ENCODE assay signal across 8 cellular contexts in genomic region chr14:81170104-81170828, GRCh38. TPM values are rescaled to one million over a fixed set of nuclear protein-coding genes. Genes with fewer than 3 reads are reported as not detected.
DNase-seq lines count a peak whose midpoint lies in the region; ATAC-seq and TF ChIP-seq lines count a peak whose summit lies in the region.

No MANE protein-coding gene starts in this region.

- peak; percentile 96 for ATAC-seq in GM21529 (IDR thresholded peaks at IDR 0.05; ENCODE audit: unreplicated experiment)

- H3K4me3 Mint-ChIP-seq in IgD-negative memory B cell = peak overlapping the region; percentile 88 to 98 (median 96)
- peak overlapping the region; percentile 87 for H3K4me3 Mint-ChIP-seq in activated T-cell treated with anti-CD3 and anti-CD28 coated beads, Interleukin-2, amount 50 U/mL, for 24 hours

- H3K27ac ChIP-seq in esophagus muscularis mucosa (replicated peaks in 1 of 4) (peak overlapping the region; percentile 90 to 93 (median 92)), muscle layer of duodenum (ENCODE audit: low read length) (peak overlapping the region; percentile 90)

- intact Hi-C loops in esophagus muscularis mucosa (cut with DNase I) = loop anchor here (2.0 to 5.0 kb wide), 2 partner anchors 47 to 173 kb away; no protein-coding TSS in a partner anchor

- H3K9me3 ChIP-seq in esophagus muscularis mucosa (no peaks in the 10 kb centered on the region), muscle layer of duodenum (ENCODE audit: control insufficient read depth in 1 of 2, low read length in 2 of 2) (no peaks in the 10 kb centered on the region)

- H3K4me1 Mint-ChIP-seq in IgD-negative memory B cell = peaks cover 36 to 49% (median 39%) of the 10 kb centered on the region in 3 donors
- H3K4me1 Mint-ChIP-seq in activated T-cell treated with anti-CD3 and anti-CD28 coated beads, Interleukin-2, amount 50 U/mL, for 24 hours (ENCODE audit: low read depth) = peaks cover 24% of the 10 kb centered on the region

- H3K36me3 ChIP-seq in esophagus muscularis mucosa (no peaks in the 10 kb centered on the region), muscle layer of duodenum (ENCODE audit: control insufficient read depth in 1 of 2, insufficient read depth in 2 of 2, low read length in 2 of 2) (no peaks in the 10 kb centered on the region)

- no peaks in the 10 kb centered on the region for H3K36me3 Mint-ChIP-seq in IgD-negative memory B cell
- peaks cover 4% of the 10 kb centered on the region for H3K36me3 Mint-ChIP-seq in activated T-cell treated with anti-CD3 and anti-CD28 coated beads, Interleukin-2, amount 50 U/mL, for 24 hours (ENCODE audit: low read depth)

- H3K4me3 ChIP-seq in esophagus muscularis mucosa (peak overlapping the region; percentile 70 to 83 (median 72)), muscle layer of duodenum (ENCODE audit: low read depth in 1 of 2, low read length in 2 of 2) (peak overlapping the region; percentile 76 to 83)

- no peaks in the 10 kb centered on the region for H3K27me3 Mint-ChIP-seq in IgD-negative memory B cell
- no peaks in the 10 kb centered on the region for H3K27me3 Mint-ChIP-seq in activated T-cell treated with anti-CD3 and anti-CD28 coated beads, Interleukin-2, amount 50 U/mL, for 24 hours

- TF ChIP-seq POLR2A in esophagus muscularis mucosa (IDR thresholded peaks at IDR 0.05; ENCODE audit: low read depth) = no peak

- H3K9me3 Mint-ChIP-seq in IgD-negative memory B cell = no peaks in the 10 kb centered on the region
- H3K9me3 Mint-ChIP-seq in activated T-cell treated with anti-CD3 and anti-CD28 coated beads, Interleukin-2, amount 50 U/mL, for 24 hours = no peaks in the 10 kb centered on the region

- peak; percentile 82 for DNase-seq in DMS53 (lab: John Stamatoyannopoulos, UW)
- DNase-seq in OCI-M1 (lab: John Stamatoyannopoulos, UW) = peak; percentile 91
- DNase-seq in activated T-cell treated with anti-CD3 and anti-CD28 coated beads, Interleukin-2, amount 50 U/mL, for 24 hours = peak; percentile 93
- peak; percentile 98 for DNase-seq in esophagus muscularis mucosa (ENCODE audit: extremely low spot score)
- DNase-seq in stimulated activated CD8-positive, alpha-beta memory T cell treated with anti-CD3 and anti-CD28 coated beads, Interleukin-7, amount 100 ng/mL, for 4 hours (ENCODE audit: low read depth in 2 of 2) = peak; percentile 80 to 85

- WGBS in esophagus muscularis mucosa = under 1% methylated on average over 22 of the region's 28 CpGs

- no peak for TF ChIP-seq EP300 in esophagus muscularis mucosa (IDR thresholded peaks at IDR 0.05)

- peak; percentile 76 to 88 (median 88) for TF ChIP-seq CTCF in esophagus muscularis mucosa (IDR thresholded peaks at IDR 0.05)

- peak overlapping the region; percentile 75 to 93 (median 89) for H3K27ac Mint-ChIP-seq in IgD-negative memory B cell
- peak overlapping the region; percentile 97 for H3K27ac Mint-ChIP-seq in activated T-cell treated with anti-CD3 and anti-CD28 coated beads, Interleukin-2, amount 50 U/mL, for 24 hours

- peaks cover 13 to 15% (median 15%) of the 10 kb centered on the region in 4 donors for H3K4me1 ChIP-seq in esophagus muscularis mucosa
- H3K4me1 ChIP-seq in muscle layer of duodenum (ENCODE audit: control insufficient read depth in 1 of 2, insufficient read depth in 2 of 2, low read length in 2 of 2) = peaks cover 0 to 12% of the 10 kb centered on the region in 2 donors

- H3K27me3 ChIP-seq in esophagus muscularis mucosa (no peaks in the 10 kb centered on the region), muscle layer of duodenum (ENCODE audit: low read depth, low read length) (no peaks in the 10 kb centered on the region)

RNA-seq across cellular contexts. Expression of gene GTF2A1, which starts 50.5 kb away (rescaled TPM):
- polyA plus RNA-seq in IgD-negative memory B cell = 9.2 TPM
- total RNA-seq in esophagus muscularis mucosa = 10 to 100 TPM; 17.1 to 35.1 (median 28.4) TPM

Comparison
In these comparisons a context has a peak if more than half of its experiments do, and no peak if none do; other contexts are left out.
1. Peak in every context shown above with its lines: DNase-seq, ATAC-seq, H3K4me3 ChIP-seq and H3K27ac ChIP-seq.